Comparison of ENCODE assay signal across 1 cellular context in genomic region chr19:5990289-5990797, GRCh38.
TF ChIP-seq lines count a peak whose summit lies in the region.

No MANE protein-coding gene starts in this region.

TF ChIP-seq in A549, 52 proteins besides CTCF, POLR2A, EP300 and RAD21 (continued from another document):
- TF ChIP-seq REST (IDR thresholded peaks at IDR 0.05) (no peak), FOSB (CRISPR knock-in tag; IDR thresholded peaks at IDR 0.05) (no peak), KDM5A (IDR thresholded peaks at IDR 0.05) (no peak), CBX2 (IDR thresholded peaks at IDR 0.05; ENCODE audit: borderline replicate concordance, low read depth) (no peak), HES2 (IDR thresholded peaks at IDR 0.05) (no peak), GATA3 (IDR thresholded peaks at IDR 0.05; ENCODE audit: borderline replicate concordance) (no peak), ZFP36 (IDR thresholded peaks at IDR 0.05; ENCODE audit: borderline replicate concordance, partially characterized antibody) (no peak), ZC3H11A (IDR thresholded peaks at IDR 0.05) (no peak), HOXA7 (CRISPR knock-in tag; IDR thresholded peaks at IDR 0.05) (no peak), KDM1A (IDR thresholded peaks at IDR 0.05; ENCODE audit: low read depth) (no peak), CHD4 (IDR thresholded peaks at IDR 0.05; ENCODE audit: borderline replicate concordance) (no peak)
